2 cellular contexts compared by ENCODE assay signal in genomic region chr2:182784058-182784706, GRCh38.
TF ChIP-seq lines count a peak whose summit lies in the region.

No MANE protein-coding gene starts in this region.

TF ChIP-seq in SK-N-SH treated with all-trans-retinoic acid at 6 μM for 48 hours, 23 proteins besides CTCF, POLR2A, EP300 and RAD21 (continued from another document):
- TF ChIP-seq PATZ1 (CRISPR knock-in tag; IDR thresholded peaks at IDR 0.05; ENCODE audit: borderline replicate concordance) (no peak), GLIS3 (CRISPR knock-in tag; IDR thresholded peaks at IDR 0.05) (no peak), CSRNP3 (CRISPR knock-in tag; IDR thresholded peaks at IDR 0.05) (no peak), SNAI2 (CRISPR knock-in tag; IDR thresholded peaks at IDR 0.05) (no peak), TOX (CRISPR knock-in tag; IDR thresholded peaks at IDR 0.05; ENCODE audit: borderline replicate concordance) (no peak), OSR1 (CRISPR knock-in tag; IDR thresholded peaks at IDR 0.05) (no peak), ESRRG (CRISPR knock-in tag; IDR thresholded peaks at IDR 0.05) (no peak), RARB (CRISPR knock-in tag; IDR thresholded peaks at IDR 0.05) (no peak), BACH2 (CRISPR knock-in tag; IDR thresholded peaks at IDR 0.05; ENCODE audit: borderline replicate concordance) (no peak), TSHZ2 (CRISPR knock-in tag; IDR thresholded peaks at IDR 0.05) (no peak), ISL1 (CRISPR knock-in tag; IDR thresholded peaks at IDR 0.05) (no peak), POU6F1 (CRISPR knock-in tag; IDR thresholded peaks at IDR 0.05; ENCODE audit: borderline replicate concordance, low read depth) (no peak), ZNF565 (CRISPR knock-in tag; conservative IDR thresholded peaks at IDR 0.05; ENCODE audit: low read depth) (no peak), PPARA (CRISPR knock-in tag; IDR thresholded peaks at IDR 0.05; ENCODE audit: borderline replicate concordance) (no peak), ZFP3 (CRISPR knock-in tag; IDR thresholded peaks at IDR 0.05) (no peak), ARNTL (CRISPR knock-in tag; IDR thresholded peaks at IDR 0.05; ENCODE audit: borderline replicate concordance, low read depth) (no peak), CSDC2 (CRISPR knock-in tag; IDR thresholded peaks at IDR 0.05) (no peak)

TF ChIP-seq in SK-N-SH, 30 proteins besides CTCF, POLR2A, EP300 and RAD21 (continued from another document):
- TF ChIP-seq PBX3 (IDR thresholded peaks at IDR 0.05) (no peak), GATA2 (CRISPR knock-in tag; IDR thresholded peaks at IDR 0.05) (no peak), MAX (IDR thresholded peaks at IDR 0.05; ENCODE audit: low read depth) (no peak), ZBTB33 (IDR thresholded peaks at IDR 0.05; ENCODE audit: borderline replicate concordance, low read depth) (no peak), CHD2 (IDR thresholded peaks at IDR 0.05; ENCODE audit: low read length, partially characterized antibody) (no peak)
